Comparison of ENCODE assay signal across 17 cellular contexts in genomic region chr10:22657566-22658190, GRCh38. TPM values are rescaled to one million over a fixed set of nuclear protein-coding genes. Genes with fewer than 3 reads are reported as not detected.
A peak's percentile ranks its signal among the peaks of the same experiment; 100 is the strongest.
DNase-seq lines count a peak whose midpoint lies in the region; ATAC-seq and TF ChIP-seq lines count a peak whose summit lies in the region.
"Had no signal": no experiment of that assay in that cellular context is flagged by ENCODE, and none has a peak within 500 bp of the region (broad histone marks: within the 10 kb centered on the region; RNA-seq: fewer than 3 reads in every experiment).

No MANE protein-coding gene starts in this region.

- H4K20me1 ChIP-seq in Loucy (ENCODE audit: insufficient read depth, low read length, poor library complexity, severe bottlenecking) = peaks cover 38% of the 10 kb centered on the region

- H3K27ac Mint-ChIP-seq in T-helper 2 cell treated with Interferon-gamma antibody and Interleukin-4, amounts not matched to agents 5 μg/mL and 100 μg/mL, for 36 hours = peak overlapping the region; percentile 85
- H3K27ac Mint-ChIP-seq in chondrocyte (ENCODE audit: unreplicated experiment) = peak overlapping the region; percentile 72
- peak overlapping the region; percentile 82 for H3K27ac Mint-ChIP-seq in osteocyte (ENCODE audit: unreplicated experiment)
- H3K27ac Mint-ChIP-seq: endodermal cell had no signal

- H3K4me2 ChIP-seq in Loucy (ENCODE audit: low read depth, low read length, poor library complexity, severe bottlenecking) = peak overlapping the region; percentile 12

- H3K9me3 ChIP-seq in Loucy (ENCODE audit: insufficient read depth, low read depth, low read length) = no peaks in the 10 kb centered on the region
- H3K9me3 ChIP-seq: heart right ventricle, SJCRH30 had no signal

- TF ChIP-seq CTCF in Loucy (conservative IDR thresholded peaks at IDR 0.05; ENCODE audit: low read length) = no peak
- TF ChIP-seq CTCF in chondrocyte (IDR thresholded peaks at IDR 0.05) = no peak
- TF ChIP-seq CTCF in osteocyte (IDR thresholded peaks at IDR 0.05) = no peak

- H3K9ac ChIP-seq in Loucy (ENCODE audit: low read depth, low read length, poor library complexity, severe bottlenecking) = no peak overlapping the region

- H3K27me3 Mint-ChIP-seq in T-helper 2 cell treated with Interferon-gamma antibody and Interleukin-4, amounts not matched to agents 5 μg/mL and 100 μg/mL, for 36 hours (ENCODE audit: low read depth) = no peaks in the 10 kb centered on the region
- H3K27me3 Mint-ChIP-seq in chondrocyte (ENCODE audit: low read depth) = no peaks in the 10 kb centered on the region
- no peaks in the 10 kb centered on the region for H3K27me3 Mint-ChIP-seq in osteocyte (ENCODE audit: unreplicated experiment)

- no peaks in the 10 kb centered on the region for H3K9me2 ChIP-seq in Loucy (replicated peaks; ENCODE audit: low read depth, low read length)

- H2AFZ ChIP-seq in Loucy (ENCODE audit: low read length) = no peak overlapping the region

- peaks cover 79% of the 10 kb centered on the region for H3K4me1 Mint-ChIP-seq in T-helper 2 cell treated with Interferon-gamma antibody and Interleukin-4, amounts not matched to agents 5 μg/mL and 100 μg/mL, for 36 hours (ENCODE audit: low read depth)
- H3K4me1 Mint-ChIP-seq in chondrocyte (ENCODE audit: low read depth) (peaks cover 49% of the 10 kb centered on the region), osteocyte (ENCODE audit: unreplicated experiment) (peaks cover 45% of the 10 kb centered on the region)

- DNase-seq in T-helper 2 cell treated with Interferon-gamma antibody and Interleukin-4, amounts not matched to agents 5 μg/mL and 100 μg/mL, for 36 hours (ENCODE audit: low spot score) = no peak
- DNase-seq in T-helper 2 cell (no peak), chondrocyte (ENCODE audit: low spot score) (no peak), osteocyte (ENCODE audit: extremely low spot score, unreplicated experiment) (no peak), NCI-H2196 (lab: John Stamatoyannopoulos, UW; ENCODE audit: unreplicated experiment) (no peak)
- DNase-seq: 8988T, amniotic stem cell, DMS 273 treated with DMSO at 0.1 percent for 48 hours, endodermal cell, heart right ventricle, mammary epithelial cell, NCI-H1694 had no signal

- H3K27me3 ChIP-seq in Loucy (ENCODE audit: insufficient read depth, low read length, poor library complexity, severe bottlenecking) = no peaks in the 10 kb centered on the region
- H3K27me3 ChIP-seq: heart right ventricle, SJCRH30 had no signal

- 0 out of 2 replicates have a peak, but pooled peaks cover 2% of the 10 kb centered on the region for H3K36me3 ChIP-seq in Loucy (ENCODE audit: insufficient read depth, low read length)
- H3K36me3 ChIP-seq: SJCRH30 had no signal

- H3F3A ChIP-seq in Loucy (ENCODE audit: low read depth) = no peaks in the 10 kb centered on the region

- no peak overlapping the region for H3K4me3 ChIP-seq in Loucy (ENCODE audit: low read length, poor library complexity, severe bottlenecking)
- H3K4me3 ChIP-seq: heart right ventricle, SJCRH30 had no signal

- H3K36me3 Mint-ChIP-seq in T-helper 2 cell treated with Interferon-gamma antibody and Interleukin-4, amounts not matched to agents 5 μg/mL and 100 μg/mL, for 36 hours (ENCODE audit: low read depth) = peaks cover 24% of the 10 kb centered on the region
- H3K36me3 Mint-ChIP-seq in chondrocyte (ENCODE audit: low read depth) (no peaks in the 10 kb centered on the region), osteocyte (ENCODE audit: unreplicated experiment) (peaks cover 8% of the 10 kb centered on the region)

- no peaks in the 10 kb centered on the region for H3K9me3 Mint-ChIP-seq in T-helper 2 cell treated with Interferon-gamma antibody and Interleukin-4, amounts not matched to agents 5 μg/mL and 100 μg/mL, for 36 hours
- no peaks in the 10 kb centered on the region for H3K9me3 Mint-ChIP-seq in chondrocyte (ENCODE audit: low read depth)
- no peaks in the 10 kb centered on the region for H3K9me3 Mint-ChIP-seq in osteocyte (ENCODE audit: unreplicated experiment)
- H3K9me3 Mint-ChIP-seq: endodermal cell had no signal

- peak overlapping the region; percentile 70 for H3K4me3 Mint-ChIP-seq in T-helper 2 cell treated with Interferon-gamma antibody and Interleukin-4, amounts not matched to agents 5 μg/mL and 100 μg/mL, for 36 hours
- H3K4me3 Mint-ChIP-seq in chondrocyte (ENCODE audit: unreplicated experiment) = peak overlapping the region; percentile 31
- H3K4me3 Mint-ChIP-seq in osteocyte (ENCODE audit: unreplicated experiment) = peak overlapping the region; percentile 22
- H3K4me3 Mint-ChIP-seq: endodermal cell had no signal

- H3K4me1 ChIP-seq in Loucy (ENCODE audit: insufficient read depth, low read length, poor library complexity, severe bottlenecking) = peaks cover 38% of the 10 kb centered on the region
- H3K4me1 ChIP-seq: SJCRH30 had no signal

- ATAC-seq in HG03196 (IDR thresholded peaks at IDR 0.05; ENCODE audit: unreplicated experiment) (no peak), HG03442 (IDR thresholded peaks at IDR 0.05; ENCODE audit: unreplicated experiment) (no peak)
- ATAC-seq: HCT116 had no signal

- H3K79me2 ChIP-seq in Loucy (ENCODE audit: insufficient read depth, low read length) = peaks cover 100% of the 10 kb centered on the region

RNA-seq across cellular contexts. Expression of gene PIP4K2A, which starts 56.7 kb away (rescaled TPM):
- total RNA-seq in chondrocyte (29.5 to 44.1 TPM (median 44.0 TPM) in 3 replicates), osteocyte (41.1 and 52.7 TPM in 2 replicates)
